ENCODE assay signal across 1 cellular context in the genomic region with DNA sequence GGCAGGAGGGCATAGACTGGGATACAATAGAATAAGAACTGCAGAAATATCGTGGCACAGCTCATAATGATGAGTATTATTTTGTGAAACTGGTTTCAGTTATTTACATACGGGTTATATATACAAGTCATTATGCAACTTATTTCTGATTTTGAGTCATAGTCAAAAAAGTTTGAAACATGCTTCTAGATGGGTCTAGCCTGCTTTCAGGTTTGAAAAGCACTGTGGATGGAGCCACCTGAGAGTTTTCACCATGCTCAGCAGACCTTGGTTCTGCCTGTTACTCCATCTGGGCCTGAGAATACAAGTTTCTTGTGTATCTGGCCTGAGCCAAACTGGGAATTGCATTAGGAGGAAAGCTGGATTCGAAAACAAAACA.
A peak's percentile ranks its signal among the peaks of the same experiment; 100 is the strongest.
TF ChIP-seq lines count a peak whose summit lies in the region.

No MANE protein-coding gene starts in this region.

TF ChIP-seq in GM12878, 131 proteins besides CTCF, POLR2A, EP300 and RAD21 (continued from another document and continues in another):
- no peak for TF ChIP-seq SREBF2 (IDR thresholded peaks at IDR 0.05; ENCODE audit: low read length)
- TF ChIP-seq CREM (IDR thresholded peaks at IDR 0.05; ENCODE audit: low read depth), result no peak; the same call in 1 of the 2 replicates
- TF ChIP-seq KDM1A (IDR thresholded peaks at IDR 0.05; ENCODE audit: borderline replicate concordance), result no peak
- TF ChIP-seq SRF (IDR thresholded peaks at IDR 0.05; ENCODE audit: low read depth in 2 of 2, low read length in 2 of 2), result no peak
- 0 out of 2 replicates have a peak, but pooled peaks have one; percentile 33 for TF ChIP-seq ZBED1 (IDR thresholded peaks at IDR 0.05; ENCODE audit: borderline replicate concordance)
- 0 out of 2 replicates have a peak, but pooled peaks have one; percentile 50 for TF ChIP-seq CREB1 (IDR thresholded peaks at IDR 0.05; ENCODE audit: low read depth)
- TF ChIP-seq HDAC6 (IDR thresholded peaks at IDR 0.05; ENCODE audit: unreplicated experiment), result no peak
- TF ChIP-seq NR2C1 (IDR thresholded peaks at IDR 0.05), result no peak
- no peak for TF ChIP-seq LARP7 (IDR thresholded peaks at IDR 0.05)
- TF ChIP-seq, protein P1, sequence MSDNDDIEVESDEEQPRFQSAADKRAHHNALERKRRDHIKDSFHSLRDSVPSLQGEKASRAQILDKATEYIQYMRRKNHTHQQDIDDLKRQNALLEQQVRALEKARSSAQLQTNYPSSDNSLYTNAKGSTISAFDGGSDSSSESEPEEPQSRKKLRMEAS (IDR thresholded peaks at IDR 0.05; ENCODE audit: low read depth, low read length), result no peak
- TF ChIP-seq TAF1 (IDR thresholded peaks at IDR 0.05; ENCODE audit: borderline replicate concordance, low read depth, low read length), result peak; percentile 31; the same call in 1 of the 2 replicates
- peak; percentile 36; the same call in 1 of the 2 replicates for TF ChIP-seq SREBF1 (IDR thresholded peaks at IDR 0.05; ENCODE audit: low read length)
- no peak for TF ChIP-seq ESRRA (IDR thresholded peaks at IDR 0.05; ENCODE audit: low read length)
- 0 out of 2 replicates have a peak, but pooled peaks have one; percentile 46 for TF ChIP-seq TCF3 (IDR thresholded peaks at IDR 0.05; ENCODE audit: borderline replicate concordance, insufficient read depth, low read depth, low read length)
- TF ChIP-seq, protein P2, sequence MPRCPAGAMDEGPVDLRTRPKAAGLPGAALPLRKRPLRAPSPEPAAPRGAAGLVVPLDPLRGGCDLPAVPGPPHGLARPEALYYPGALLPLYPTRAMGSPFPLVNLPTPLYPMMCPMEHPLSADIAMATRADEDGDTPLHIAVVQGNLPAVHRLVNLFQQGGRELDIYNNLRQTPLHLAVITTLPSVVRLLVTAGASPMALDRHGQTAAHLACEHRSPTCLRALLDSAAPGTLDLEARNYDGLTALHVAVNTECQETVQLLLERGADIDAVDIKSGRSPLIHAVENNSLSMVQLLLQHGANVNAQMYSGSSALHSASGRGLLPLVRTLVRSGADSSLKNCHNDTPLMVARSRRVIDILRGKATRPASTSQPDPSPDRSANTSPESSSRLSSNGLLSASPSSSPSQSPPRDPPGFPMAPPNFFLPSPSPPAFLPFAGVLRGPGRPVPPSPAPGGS (IDR thresholded peaks at IDR 0.05; ENCODE audit: borderline replicate concordance, insufficient read depth, low read depth, low read length, poor library complexity, severe bottlenecking), result no peak
- TF ChIP-seq EGR1 (IDR thresholded peaks at IDR 0.05; ENCODE audit: borderline replicate concordance in 1 of 2, low read depth in 2 of 2, low read length in 2 of 2), result no peak
- TF ChIP-seq NBN (IDR thresholded peaks at IDR 0.05), result no peak
- peak; percentile 56 for TF ChIP-seq RUNX3 (IDR thresholded peaks at IDR 0.05; ENCODE audit: low read length)
- TF ChIP-seq BRCA1 (IDR thresholded peaks at IDR 0.05; ENCODE audit: low read depth, low read length), result no peak
- TF ChIP-seq JUND (IDR thresholded peaks at IDR 0.05; ENCODE audit: low read depth, low read length), result peak; percentile 90
- TF ChIP-seq POU2F2 (IDR thresholded peaks at IDR 0.05; ENCODE audit: borderline replicate concordance, low read depth, low read length), result peak; percentile 88; the same call in 2 of the 3 replicates
- TF ChIP-seq, protein P3, sequence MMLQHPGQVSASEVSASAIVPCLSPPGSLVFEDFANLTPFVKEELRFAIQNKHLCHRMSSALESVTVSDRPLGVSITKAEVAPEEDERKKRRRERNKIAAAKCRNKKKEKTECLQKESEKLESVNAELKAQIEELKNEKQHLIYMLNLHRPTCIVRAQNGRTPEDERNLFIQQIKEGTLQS (IDR thresholded peaks at IDR 0.05; ENCODE audit: borderline replicate concordance, extremely low read depth, low read depth, low read length), result no peak
- TF ChIP-seq, protein P4, sequence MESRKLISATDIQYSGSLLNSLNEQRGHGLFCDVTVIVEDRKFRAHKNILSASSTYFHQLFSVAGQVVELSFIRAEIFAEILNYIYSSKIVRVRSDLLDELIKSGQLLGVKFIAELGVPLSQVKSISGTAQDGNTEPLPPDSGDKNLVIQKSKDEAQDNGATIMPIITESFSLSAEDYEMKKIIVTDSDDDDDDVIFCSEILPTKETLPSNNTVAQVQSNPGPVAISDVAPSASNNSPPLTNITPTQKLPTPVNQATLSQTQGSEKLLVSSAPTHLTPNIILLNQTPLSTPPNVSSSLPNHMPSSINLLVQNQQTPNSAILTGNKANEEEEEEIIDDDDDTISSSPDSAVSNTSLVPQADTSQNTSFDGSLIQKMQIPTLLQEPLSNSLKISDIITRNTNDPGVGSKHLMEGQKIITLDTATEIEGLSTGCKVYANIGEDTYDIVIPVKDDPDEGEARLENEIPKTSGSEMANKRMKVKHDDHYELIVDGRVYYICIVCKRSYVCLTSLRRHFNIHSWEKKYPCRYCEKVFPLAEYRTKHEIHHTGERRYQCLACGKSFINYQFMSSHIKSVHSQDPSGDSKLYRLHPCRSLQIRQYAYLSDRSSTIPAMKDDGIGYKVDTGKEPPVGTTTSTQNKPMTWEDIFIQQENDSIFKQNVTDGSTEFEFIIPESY (IDR thresholded peaks at IDR 0.05), result no peak
- TF ChIP-seq PAX5 (IDR thresholded peaks at IDR 0.05; ENCODE audit: borderline replicate concordance, low read depth, low read length), result peak; percentile 62; the same call in 1 of the 2 replicates
- no peak for TF ChIP-seq YBX1 (IDR thresholded peaks at IDR 0.05)
- no peak for TF ChIP-seq HCFC1 (IDR thresholded peaks at IDR 0.05; ENCODE audit: low read length)
- TF ChIP-seq, protein P5, sequence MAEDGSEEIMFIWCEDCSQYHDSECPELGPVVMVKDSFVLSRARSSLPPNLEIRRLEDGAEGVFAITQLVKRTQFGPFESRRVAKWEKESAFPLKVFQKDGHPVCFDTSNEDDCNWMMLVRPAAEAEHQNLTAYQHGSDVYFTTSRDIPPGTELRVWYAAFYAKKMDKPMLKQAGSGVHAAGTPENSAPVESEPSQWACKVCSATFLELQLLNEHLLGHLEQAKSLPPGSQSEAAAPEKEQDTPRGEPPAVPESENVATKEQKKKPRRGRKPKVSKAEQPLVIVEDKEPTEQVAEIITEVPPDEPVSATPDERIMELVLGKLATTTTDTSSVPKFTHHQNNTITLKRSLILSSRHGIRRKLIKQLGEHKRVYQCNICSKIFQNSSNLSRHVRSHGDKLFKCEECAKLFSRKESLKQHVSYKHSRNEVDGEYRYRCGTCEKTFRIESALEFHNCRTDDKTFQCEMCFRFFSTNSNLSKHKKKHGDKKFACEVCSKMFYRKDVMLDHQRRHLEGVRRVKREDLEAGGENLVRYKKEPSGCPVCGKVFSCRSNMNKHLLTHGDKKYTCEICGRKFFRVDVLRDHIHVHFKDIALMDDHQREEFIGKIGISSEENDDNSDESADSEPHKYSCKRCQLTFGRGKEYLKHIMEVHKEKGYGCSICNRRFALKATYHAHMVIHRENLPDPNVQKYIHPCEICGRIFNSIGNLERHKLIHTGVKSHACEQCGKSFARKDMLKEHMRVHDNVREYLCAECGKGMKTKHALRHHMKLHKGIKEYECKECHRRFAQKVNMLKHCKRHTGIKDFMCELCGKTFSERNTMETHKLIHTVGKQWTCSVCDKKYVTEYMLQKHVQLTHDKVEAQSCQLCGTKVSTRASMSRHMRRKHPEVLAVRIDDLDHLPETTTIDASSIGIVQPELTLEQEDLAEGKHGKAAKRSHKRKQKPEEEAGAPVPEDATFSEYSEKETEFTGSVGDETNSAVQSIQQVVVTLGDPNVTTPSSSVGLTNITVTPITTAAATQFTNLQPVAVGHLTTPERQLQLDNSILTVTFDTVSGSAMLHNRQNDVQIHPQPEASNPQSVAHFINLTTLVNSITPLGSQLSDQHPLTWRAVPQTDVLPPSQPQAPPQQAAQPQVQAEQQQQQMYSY (CRISPR knock-in tag; IDR thresholded peaks at IDR 0.05), result no peak
- peak; percentile 81; the same call in 1 of the 2 replicates for TF ChIP-seq FOXM1 (IDR thresholded peaks at IDR 0.05; ENCODE audit: low read depth, low read length)
- TF ChIP-seq, protein P6, sequence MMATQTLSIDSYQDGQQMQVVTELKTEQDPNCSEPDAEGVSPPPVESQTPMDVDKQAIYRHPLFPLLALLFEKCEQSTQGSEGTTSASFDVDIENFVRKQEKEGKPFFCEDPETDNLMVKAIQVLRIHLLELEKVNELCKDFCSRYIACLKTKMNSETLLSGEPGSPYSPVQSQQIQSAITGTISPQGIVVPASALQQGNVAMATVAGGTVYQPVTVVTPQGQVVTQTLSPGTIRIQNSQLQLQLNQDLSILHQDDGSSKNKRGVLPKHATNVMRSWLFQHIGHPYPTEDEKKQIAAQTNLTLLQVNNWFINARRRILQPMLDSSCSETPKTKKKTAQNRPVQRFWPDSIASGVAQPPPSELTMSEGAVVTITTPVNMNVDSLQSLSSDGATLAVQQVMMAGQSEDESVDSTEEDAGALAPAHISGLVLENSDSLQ (IDR thresholded peaks at IDR 0.05), result no peak
- peak; percentile 8; the same call in 1 of the 2 replicates for TF ChIP-seq YY1 (IDR thresholded peaks at IDR 0.05; ENCODE audit: low read depth, low read length)
- TF ChIP-seq, protein P7, sequence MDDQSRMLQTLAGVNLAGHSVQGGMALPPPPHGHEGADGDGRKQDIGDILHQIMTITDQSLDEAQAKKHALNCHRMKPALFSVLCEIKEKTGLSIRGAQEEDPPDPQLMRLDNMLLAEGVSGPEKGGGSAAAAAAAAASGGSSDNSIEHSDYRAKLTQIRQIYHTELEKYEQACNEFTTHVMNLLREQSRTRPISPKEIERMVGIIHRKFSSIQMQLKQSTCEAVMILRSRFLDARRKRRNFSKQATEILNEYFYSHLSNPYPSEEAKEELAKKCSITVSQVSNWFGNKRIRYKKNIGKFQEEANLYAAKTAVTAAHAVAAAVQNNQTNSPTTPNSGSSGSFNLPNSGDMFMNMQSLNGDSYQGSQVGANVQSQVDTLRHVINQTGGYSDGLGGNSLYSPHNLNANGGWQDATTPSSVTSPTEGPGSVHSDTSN (IDR thresholded peaks at IDR 0.05; ENCODE audit: insufficient replicate concordance, low read depth, low read length), result no peak
- TF ChIP-seq, protein P8, sequence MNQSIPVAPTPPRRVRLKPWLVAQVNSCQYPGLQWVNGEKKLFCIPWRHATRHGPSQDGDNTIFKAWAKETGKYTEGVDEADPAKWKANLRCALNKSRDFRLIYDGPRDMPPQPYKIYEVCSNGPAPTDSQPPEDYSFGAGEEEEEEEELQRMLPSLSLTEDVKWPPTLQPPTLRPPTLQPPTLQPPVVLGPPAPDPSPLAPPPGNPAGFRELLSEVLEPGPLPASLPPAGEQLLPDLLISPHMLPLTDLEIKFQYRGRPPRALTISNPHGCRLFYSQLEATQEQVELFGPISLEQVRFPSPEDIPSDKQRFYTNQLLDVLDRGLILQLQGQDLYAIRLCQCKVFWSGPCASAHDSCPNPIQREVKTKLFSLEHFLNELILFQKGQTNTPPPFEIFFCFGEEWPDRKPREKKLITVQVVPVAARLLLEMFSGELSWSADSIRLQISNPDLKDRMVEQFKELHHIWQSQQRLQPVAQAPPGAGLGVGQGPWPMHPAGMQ (IDR thresholded peaks at IDR 0.05; ENCODE audit: borderline replicate concordance), result no peak
- TF ChIP-seq ZZZ3 (IDR thresholded peaks at IDR 0.05; ENCODE audit: control insufficient read depth, insufficient read length, low read depth), result no peak
- no peak for TF ChIP-seq EZH2 (IDR thresholded peaks at IDR 0.05; ENCODE audit: borderline replicate concordance, control insufficient read depth, low read depth, low read length)
- no peak for TF ChIP-seq MYB (IDR thresholded peaks at IDR 0.05; ENCODE audit: borderline replicate concordance, low read depth, low read length)
- TF ChIP-seq MEF2A (IDR thresholded peaks at IDR 0.05; ENCODE audit: insufficient read depth, low read depth, low read length), result peak; percentile 91
- 0 out of 2 replicates have a peak, but pooled peaks have one; percentile 12 for TF ChIP-seq STAT3 (IDR thresholded peaks at IDR 0.05; ENCODE audit: low read depth, low read length)
- TF ChIP-seq TCF12 (IDR thresholded peaks at IDR 0.05; ENCODE audit: low read depth, low read length), result 0 out of 2 replicates have a peak, but pooled peaks have one; percentile 35
- TF ChIP-seq CHD1 (IDR thresholded peaks at IDR 0.05; ENCODE audit: low read depth, low read length), result no peak
- TF ChIP-seq, protein P9, sequence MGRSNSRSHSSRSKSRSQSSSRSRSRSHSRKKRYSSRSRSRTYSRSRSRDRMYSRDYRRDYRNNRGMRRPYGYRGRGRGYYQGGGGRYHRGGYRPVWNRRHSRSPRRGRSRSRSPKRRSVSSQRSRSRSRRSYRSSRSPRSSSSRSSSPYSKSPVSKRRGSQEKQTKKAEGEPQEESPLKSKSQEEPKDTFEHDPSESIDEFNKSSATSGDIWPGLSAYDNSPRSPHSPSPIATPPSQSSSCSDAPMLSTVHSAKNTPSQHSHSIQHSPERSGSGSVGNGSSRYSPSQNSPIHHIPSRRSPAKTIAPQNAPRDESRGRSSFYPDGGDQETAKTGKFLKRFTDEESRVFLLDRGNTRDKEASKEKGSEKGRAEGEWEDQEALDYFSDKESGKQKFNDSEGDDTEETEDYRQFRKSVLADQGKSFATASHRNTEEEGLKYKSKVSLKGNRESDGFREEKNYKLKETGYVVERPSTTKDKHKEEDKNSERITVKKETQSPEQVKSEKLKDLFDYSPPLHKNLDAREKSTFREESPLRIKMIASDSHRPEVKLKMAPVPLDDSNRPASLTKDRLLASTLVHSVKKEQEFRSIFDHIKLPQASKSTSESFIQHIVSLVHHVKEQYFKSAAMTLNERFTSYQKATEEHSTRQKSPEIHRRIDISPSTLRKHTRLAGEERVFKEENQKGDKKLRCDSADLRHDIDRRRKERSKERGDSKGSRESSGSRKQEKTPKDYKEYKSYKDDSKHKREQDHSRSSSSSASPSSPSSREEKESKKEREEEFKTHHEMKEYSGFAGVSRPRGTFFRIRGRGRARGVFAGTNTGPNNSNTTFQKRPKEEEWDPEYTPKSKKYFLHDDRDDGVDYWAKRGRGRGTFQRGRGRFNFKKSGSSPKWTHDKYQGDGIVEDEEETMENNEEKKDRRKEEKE (IDR thresholded peaks at IDR 0.05), result no peak
- TF ChIP-seq, protein P10, sequence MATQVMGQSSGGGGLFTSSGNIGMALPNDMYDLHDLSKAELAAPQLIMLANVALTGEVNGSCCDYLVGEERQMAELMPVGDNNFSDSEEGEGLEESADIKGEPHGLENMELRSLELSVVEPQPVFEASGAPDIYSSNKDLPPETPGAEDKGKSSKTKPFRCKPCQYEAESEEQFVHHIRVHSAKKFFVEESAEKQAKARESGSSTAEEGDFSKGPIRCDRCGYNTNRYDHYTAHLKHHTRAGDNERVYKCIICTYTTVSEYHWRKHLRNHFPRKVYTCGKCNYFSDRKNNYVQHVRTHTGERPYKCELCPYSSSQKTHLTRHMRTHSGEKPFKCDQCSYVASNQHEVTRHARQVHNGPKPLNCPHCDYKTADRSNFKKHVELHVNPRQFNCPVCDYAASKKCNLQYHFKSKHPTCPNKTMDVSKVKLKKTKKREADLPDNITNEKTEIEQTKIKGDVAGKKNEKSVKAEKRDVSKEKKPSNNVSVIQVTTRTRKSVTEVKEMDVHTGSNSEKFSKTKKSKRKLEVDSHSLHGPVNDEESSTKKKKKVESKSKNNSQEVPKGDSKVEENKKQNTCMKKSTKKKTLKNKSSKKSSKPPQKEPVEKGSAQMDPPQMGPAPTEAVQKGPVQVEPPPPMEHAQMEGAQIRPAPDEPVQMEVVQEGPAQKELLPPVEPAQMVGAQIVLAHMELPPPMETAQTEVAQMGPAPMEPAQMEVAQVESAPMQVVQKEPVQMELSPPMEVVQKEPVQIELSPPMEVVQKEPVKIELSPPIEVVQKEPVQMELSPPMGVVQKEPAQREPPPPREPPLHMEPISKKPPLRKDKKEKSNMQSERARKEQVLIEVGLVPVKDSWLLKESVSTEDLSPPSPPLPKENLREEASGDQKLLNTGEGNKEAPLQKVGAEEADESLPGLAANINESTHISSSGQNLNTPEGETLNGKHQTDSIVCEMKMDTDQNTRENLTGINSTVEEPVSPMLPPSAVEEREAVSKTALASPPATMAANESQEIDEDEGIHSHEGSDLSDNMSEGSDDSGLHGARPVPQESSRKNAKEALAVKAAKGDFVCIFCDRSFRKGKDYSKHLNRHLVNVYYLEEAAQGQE (IDR thresholded peaks at IDR 0.05; ENCODE audit: low read depth, low read length), result no peak
